ENCODE assay signal across 1 cellular context in the genomic region with DNA sequence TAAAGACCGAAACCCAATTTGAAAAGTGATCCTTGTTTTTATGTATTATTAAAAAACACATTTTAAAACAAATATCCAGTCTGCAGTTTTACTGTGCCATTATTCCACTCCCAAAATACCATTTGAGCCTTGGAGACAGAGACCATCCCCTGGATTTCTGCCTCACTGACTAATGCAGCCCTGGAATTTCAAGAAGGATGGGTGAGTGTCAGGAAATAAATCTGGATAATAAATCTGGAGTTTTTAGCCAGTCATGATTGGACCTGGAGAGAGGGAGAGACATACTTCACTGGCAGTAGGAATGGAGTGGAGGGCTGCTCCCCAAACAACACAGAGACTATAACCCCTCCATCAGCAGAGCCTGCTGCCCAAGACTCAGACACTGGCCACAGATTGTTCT.
TF ChIP-seq lines count a peak whose summit lies in the region.

No MANE protein-coding gene starts in this region.

TF ChIP-seq in IMR-90, 13 proteins besides CTCF, POLR2A, EP300 and RAD21:
- TF ChIP-seq MAZ (IDR thresholded peaks at IDR 0.05; ENCODE audit: borderline replicate concordance, low read depth, low read length), result no peak
- TF ChIP-seq MXI1 (IDR thresholded peaks at IDR 0.05; ENCODE audit: borderline replicate concordance, low read depth, low read length), result no peak
- TF ChIP-seq NFE2L2 (IDR thresholded peaks at IDR 0.05; ENCODE audit: low read depth, low read length), result no peak
- no peak for TF ChIP-seq MAFK (IDR thresholded peaks at IDR 0.05; ENCODE audit: low read depth, low read length)
- TF ChIP-seq, protein P1, sequence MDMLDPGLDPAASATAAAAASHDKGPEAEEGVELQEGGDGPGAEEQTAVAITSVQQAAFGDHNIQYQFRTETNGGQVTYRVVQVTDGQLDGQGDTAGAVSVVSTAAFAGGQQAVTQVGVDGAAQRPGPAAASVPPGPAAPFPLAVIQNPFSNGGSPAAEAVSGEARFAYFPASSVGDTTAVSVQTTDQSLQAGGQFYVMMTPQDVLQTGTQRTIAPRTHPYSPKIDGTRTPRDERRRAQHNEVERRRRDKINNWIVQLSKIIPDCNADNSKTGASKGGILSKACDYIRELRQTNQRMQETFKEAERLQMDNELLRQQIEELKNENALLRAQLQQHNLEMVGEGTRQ (IDR thresholded peaks at IDR 0.05; ENCODE audit: low read depth, low read length), result no peak
- TF ChIP-seq CEBPB (IDR thresholded peaks at IDR 0.05; ENCODE audit: low read depth, low read length), result no peak
- no peak for TF ChIP-seq BHLHE40 (IDR thresholded peaks at IDR 0.05; ENCODE audit: low read depth, low read length)
- TF ChIP-seq RCOR1 (IDR thresholded peaks at IDR 0.05; ENCODE audit: insufficient replicate concordance, low read length), result no peak
- no peak for TF ChIP-seq FOS (IDR thresholded peaks at IDR 0.05; ENCODE audit: low read depth, low read length)
- no peak for TF ChIP-seq RFX5 (IDR thresholded peaks at IDR 0.05; ENCODE audit: low read depth, low read length)
- no peak for TF ChIP-seq SMC3 (IDR thresholded peaks at IDR 0.05; ENCODE audit: low read depth, low read length)
- TF ChIP-seq, protein P2, sequence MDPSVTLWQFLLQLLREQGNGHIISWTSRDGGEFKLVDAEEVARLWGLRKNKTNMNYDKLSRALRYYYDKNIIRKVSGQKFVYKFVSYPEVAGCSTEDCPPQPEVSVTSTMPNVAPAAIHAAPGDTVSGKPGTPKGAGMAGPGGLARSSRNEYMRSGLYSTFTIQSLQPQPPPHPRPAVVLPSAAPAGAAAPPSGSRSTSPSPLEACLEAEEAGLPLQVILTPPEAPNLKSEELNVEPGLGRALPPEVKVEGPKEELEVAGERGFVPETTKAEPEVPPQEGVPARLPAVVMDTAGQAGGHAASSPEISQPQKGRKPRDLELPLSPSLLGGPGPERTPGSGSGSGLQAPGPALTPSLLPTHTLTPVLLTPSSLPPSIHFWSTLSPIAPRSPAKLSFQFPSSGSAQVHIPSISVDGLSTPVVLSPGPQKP (IDR thresholded peaks at IDR 0.05; ENCODE audit: borderline replicate concordance, low read depth, low read length), result no peak
- TF ChIP-seq CHD1 (IDR thresholded peaks at IDR 0.05; ENCODE audit: low read depth, low read length), result no peak
